In the genomic region with DNA sequence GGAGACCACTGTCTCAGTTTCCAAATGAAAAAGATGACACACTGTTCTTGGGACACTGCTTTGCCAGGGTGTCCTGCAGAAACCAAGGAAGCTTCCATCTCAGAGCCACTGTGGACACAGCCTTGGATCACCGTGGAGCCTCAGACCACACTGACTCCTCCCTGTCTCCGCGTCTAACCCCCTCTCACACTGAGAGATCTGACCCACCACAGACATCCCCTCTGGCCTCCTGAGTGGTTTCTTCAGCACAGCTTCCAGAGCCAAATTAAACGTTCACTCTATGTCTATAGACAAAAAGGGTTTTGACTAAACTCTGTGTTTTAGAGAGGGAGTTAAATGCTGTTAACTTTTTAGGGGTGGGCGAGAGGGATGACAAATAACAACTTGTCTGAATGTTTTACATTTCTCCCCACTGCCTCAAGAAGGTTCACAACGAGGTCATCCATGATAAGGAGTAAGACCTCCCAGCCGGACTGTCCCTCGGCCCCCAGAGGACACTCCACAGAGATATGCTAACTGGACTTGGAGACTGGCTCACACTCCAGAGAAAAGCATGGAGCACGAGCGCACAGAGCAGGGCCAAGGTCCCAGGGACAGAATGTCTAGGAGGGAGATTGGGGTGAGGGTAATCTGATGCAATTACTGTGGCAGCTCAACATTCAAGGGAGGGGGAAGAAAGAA, we compare ENCODE assay signal across 12 cellular contexts.
DNase-seq lines count a peak whose midpoint lies in the region; ATAC-seq and TF ChIP-seq lines count a peak whose summit lies in the region.
"Had no signal": no experiment of that assay in that cellular context is flagged by ENCODE, and none has a peak within 500 bp of the region (broad histone marks: within the 10 kb centered on the region; RNA-seq: fewer than 3 reads in every experiment).

No MANE protein-coding gene starts in this region.

- intact Hi-C loops in posterior cingulate gyrus (cut with DNase I) = no loop called here

- no peaks in the 10 kb centered on the region for H3K36me3 ChIP-seq in right atrium auricular region
- H3K36me3 ChIP-seq in rectal smooth muscle tissue (ENCODE audit: control insufficient read depth, insufficient read depth, low read length) = no peaks in the 10 kb centered on the region

- peak overlapping the region; percentile 56 to 78 for H3K27ac ChIP-seq in right atrium auricular region
- H3K27ac ChIP-seq in rectal smooth muscle tissue (ENCODE audit: low read depth, low read length) = peak overlapping the region; percentile 18

- no peak for ATAC-seq in GM19395 (IDR thresholded peaks at IDR 0.05; ENCODE audit: unreplicated experiment)

- in situ Hi-C loops in astrocyte of the cerebellum (cut with HindIII; ENCODE audit: low sequenced_read_pairs) = no loop called here

- no peak overlapping the region for H3K9ac ChIP-seq in rectal smooth muscle tissue (ENCODE audit: low read length)

- DNase-seq in AG08396 (ENCODE audit: low spot score) = peak; percentile 49
- DNase-seq in astrocyte of the cerebellum (ENCODE audit: low read depth) = peak; percentile 70
- no peak for DNase-seq in right atrium auricular region (ENCODE audit: low spot score)
- DNase-seq in anterior cingulate cortex (lab: John Stamatoyannopoulos, UW) = no peak
- DNase-seq in posterior cingulate gyrus = no peak
- DNase-seq in DMS153 (lab: John Stamatoyannopoulos, UW) = no peak
- DNase-seq: activated CD4-positive, alpha-beta T cell treated with anti-CD3 and anti-CD28 coated beads for 48 hours; activated gamma-delta T cell; effector CD4-positive, alpha-beta T cell; KBM-7 had no signal

- H3K4me1 ChIP-seq in right atrium auricular region (peaks cover 0 to 64% of the 10 kb centered on the region in 2 donors), rectal smooth muscle tissue (ENCODE audit: control insufficient read depth, insufficient read depth, low read length) (peaks cover 5% of the 10 kb centered on the region)

- H3K9me3 ChIP-seq in right atrium auricular region = no peaks in the 10 kb centered on the region

- H3K27me3 ChIP-seq in right atrium auricular region (no peaks in the 10 kb centered on the region), rectal smooth muscle tissue (ENCODE audit: control insufficient read depth, insufficient read depth, low read length) (no peaks in the 10 kb centered on the region)

- no peak for TF ChIP-seq CTCF in astrocyte of the cerebellum (IDR thresholded peaks at IDR 0.05; ENCODE audit: low read depth, low read length, missing control alignments)
- TF ChIP-seq CTCF in right atrium auricular region (IDR thresholded peaks at IDR 0.05) = no peak

- no peak overlapping the region for H3K4me3 ChIP-seq in astrocyte of the cerebellum (ENCODE audit: low read depth, low read length)
- H3K4me3 ChIP-seq in right atrium auricular region = no peak overlapping the region
- H3K4me3 ChIP-seq in rectal smooth muscle tissue (ENCODE audit: low read length) = no peak overlapping the region

Comparison
In these comparisons a context has a peak if more than half of its experiments do, and no peak if none do; other contexts are left out.
1. DNase-seq: peak in AG08396 (single experiment) and astrocyte of the cerebellum (single experiment); none in right atrium auricular region (single experiment), anterior cingulate cortex (0 of 58), posterior cingulate gyrus (0 of 10) and DMS153 (single experiment).